ENCODE assay signal across 1 cellular context in genomic region chr19:42075616-42076374, GRCh38.
TF ChIP-seq lines count a peak whose summit lies in the region.

ZNF574 (plus strand) TSS chr19:42076166; CDS start chr19:42078607, 2,441 bp downstream.

TF ChIP-seq in GM23338, 12 proteins besides CTCF, POLR2A, EP300 and RAD21:
- TF ChIP-seq REST (IDR thresholded peaks at IDR 0.05; ENCODE audit: unreplicated experiment) = no peak
- TF ChIP-seq ZNF114 (CRISPR knock-in tag; IDR thresholded peaks at IDR 0.05) = no peak
- no peak for TF ChIP-seq JUNB (IDR thresholded peaks at IDR 0.05; ENCODE audit: unreplicated experiment)
- TF ChIP-seq STAT1 (IDR thresholded peaks at IDR 0.05; ENCODE audit: unreplicated experiment) = no peak
- TF ChIP-seq EZH2 (IDR thresholded peaks at IDR 0.05; ENCODE audit: low read depth, unreplicated experiment) = no peak
- peak; percentile 85 for TF ChIP-seq CREB1 (CRISPR knock-in tag; IDR thresholded peaks at IDR 0.05; ENCODE audit: low read depth)
- no peak for TF ChIP-seq ZNF331 (CRISPR knock-in tag; IDR thresholded peaks at IDR 0.05; ENCODE audit: low read depth)
- peak; percentile 95 for TF ChIP-seq POLR2AphosphoS5 (IDR thresholded peaks at IDR 0.05; ENCODE audit: low read depth)
- no peak for TF ChIP-seq ZNF462 (CRISPR knock-in tag; IDR thresholded peaks at IDR 0.05)
- 0 out of 2 replicates have a peak, but pooled peaks have one; percentile 18 for TF ChIP-seq ETS1 (IDR thresholded peaks at IDR 0.05)
- TF ChIP-seq EZH2phosphoT487 (IDR thresholded peaks at IDR 0.05; ENCODE audit: unreplicated experiment) = no peak
- TF ChIP-seq NANOG (IDR thresholded peaks at IDR 0.05; ENCODE audit: borderline replicate concordance) = no peak
